1 cellular context compared by ENCODE assay signal in the genomic region with DNA sequence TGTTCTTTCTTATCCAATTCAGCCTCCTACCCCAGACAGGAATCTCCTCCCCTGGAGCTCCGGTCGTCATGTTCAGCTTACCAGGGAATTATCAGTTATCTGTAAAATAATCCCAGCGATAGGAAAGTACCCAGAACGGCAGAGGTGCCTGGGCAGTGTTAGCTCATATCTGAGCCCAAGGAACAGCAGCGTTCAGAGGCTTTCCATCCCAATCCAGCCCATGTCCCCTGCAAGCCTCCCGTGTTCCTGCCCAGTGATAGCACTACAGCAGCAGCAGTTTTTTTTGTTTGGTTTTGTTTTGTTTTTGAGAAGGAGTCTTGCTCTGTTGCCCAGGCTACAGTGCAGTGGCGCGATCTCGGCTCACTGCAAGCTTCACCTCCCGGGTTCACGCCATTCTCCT.
TF ChIP-seq lines count a peak whose summit lies in the region.

No MANE protein-coding gene starts in this region.

TF ChIP-seq in GM23338, 12 proteins besides CTCF, POLR2A, EP300 and RAD21 (continued from another document):
- TF ChIP-seq, protein P1, sequence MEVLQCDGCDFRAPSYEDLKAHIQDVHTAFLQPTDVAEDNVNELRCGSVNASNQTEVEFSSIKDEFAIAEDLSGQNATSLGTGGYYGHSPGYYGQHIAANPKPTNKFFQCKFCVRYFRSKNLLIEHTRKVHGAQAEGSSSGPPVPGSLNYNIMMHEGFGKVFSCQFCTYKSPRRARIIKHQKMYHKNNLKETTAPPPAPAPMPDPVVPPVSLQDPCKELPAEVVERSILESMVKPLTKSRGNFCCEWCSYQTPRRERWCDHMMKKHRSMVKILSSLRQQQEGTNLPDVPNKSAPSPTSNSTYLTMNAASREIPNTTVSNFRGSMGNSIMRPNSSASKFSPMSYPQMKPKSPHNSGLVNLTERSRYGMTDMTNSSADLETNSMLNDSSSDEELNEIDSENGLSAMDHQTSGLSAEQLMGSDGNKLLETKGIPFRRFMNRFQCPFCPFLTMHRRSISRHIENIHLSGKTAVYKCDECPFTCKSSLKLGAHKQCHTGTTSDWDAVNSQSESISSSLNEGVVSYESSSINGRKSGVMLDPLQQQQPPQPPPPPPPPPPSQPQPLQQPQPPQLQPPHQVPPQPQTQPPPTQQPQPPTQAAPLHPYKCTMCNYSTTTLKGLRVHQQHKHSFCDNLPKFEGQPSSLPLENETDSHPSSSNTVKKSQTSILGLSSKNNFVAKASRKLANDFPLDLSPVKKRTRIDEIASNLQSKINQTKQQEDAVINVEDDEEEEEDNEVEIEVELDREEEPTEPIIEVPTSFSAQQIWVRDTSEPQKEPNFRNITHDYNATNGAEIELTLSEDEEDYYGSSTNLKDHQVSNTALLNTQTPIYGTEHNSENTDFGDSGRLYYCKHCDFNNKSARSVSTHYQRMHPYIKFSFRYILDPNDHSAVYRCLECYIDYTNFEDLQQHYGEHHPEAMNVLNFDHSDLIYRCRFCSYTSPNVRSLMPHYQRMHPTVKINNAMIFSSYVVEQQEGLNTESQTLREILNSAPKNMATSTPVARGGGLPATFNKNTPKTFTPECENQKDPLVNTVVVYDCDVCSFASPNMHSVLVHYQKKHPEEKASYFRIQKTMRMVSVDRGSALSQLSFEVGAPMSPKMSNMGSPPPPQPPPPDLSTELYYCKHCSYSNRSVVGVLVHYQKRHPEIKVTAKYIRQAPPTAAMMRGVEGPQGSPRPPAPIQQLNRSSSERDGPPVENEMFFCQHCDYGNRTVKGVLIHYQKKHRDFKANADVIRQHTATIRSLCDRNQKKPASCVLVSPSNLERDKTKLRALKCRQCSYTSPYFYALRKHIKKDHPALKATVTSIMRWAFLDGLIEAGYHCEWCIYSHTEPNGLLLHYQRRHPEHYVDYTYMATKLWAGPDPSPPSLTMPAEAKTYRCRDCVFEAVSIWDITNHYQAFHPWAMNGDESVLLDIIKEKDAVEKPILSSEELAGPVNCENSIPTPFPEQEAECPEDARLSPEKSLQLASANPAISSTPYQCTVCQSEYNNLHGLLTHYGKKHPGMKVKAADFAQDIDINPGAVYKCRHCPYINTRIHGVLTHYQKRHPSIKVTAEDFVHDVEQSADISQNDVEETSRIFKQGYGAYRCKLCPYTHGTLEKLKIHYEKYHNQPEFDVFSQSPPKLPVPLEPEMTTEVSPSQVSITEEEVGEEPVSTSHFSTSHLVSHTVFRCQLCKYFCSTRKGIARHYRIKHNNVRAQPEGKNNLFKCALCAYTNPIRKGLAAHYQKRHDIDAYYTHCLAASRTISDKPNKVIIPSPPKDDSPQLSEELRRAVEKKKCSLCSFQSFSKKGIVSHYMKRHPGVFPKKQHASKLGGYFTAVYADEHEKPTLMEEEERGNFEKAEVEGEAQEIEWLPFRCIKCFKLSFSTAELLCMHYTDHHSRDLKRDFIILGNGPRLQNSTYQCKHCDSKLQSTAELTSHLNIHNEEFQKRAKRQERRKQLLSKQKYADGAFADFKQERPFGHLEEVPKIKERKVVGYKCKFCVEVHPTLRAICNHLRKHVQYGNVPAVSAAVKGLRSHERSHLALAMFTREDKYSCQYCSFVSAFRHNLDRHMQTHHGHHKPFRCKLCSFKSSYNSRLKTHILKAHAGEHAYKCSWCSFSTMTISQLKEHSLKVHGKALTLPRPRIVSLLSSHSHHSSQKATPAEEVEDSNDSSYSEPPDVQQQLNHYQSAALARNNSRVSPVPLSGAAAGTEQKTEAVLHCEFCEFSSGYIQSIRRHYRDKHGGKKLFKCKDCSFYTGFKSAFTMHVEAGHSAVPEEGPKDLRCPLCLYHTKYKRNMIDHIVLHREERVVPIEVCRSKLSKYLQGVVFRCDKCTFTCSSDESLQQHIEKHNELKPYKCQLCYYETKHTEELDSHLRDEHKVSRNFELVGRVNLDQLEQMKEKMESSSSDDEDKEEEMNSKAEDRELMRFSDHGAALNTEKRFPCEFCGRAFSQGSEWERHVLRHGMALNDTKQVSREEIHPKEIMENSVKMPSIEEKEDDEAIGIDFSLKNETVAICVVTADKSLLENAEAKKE (CRISPR knock-in tag; IDR thresholded peaks at IDR 0.05) = no peak
- TF ChIP-seq, protein P2, sequence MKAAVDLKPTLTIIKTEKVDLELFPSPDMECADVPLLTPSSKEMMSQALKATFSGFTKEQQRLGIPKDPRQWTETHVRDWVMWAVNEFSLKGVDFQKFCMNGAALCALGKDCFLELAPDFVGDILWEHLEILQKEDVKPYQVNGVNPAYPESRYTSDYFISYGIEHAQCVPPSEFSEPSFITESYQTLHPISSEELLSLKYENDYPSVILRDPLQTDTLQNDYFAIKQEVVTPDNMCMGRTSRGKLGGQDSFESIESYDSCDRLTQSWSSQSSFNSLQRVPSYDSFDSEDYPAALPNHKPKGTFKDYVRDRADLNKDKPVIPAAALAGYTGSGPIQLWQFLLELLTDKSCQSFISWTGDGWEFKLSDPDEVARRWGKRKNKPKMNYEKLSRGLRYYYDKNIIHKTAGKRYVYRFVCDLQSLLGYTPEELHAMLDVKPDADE (IDR thresholded peaks at IDR 0.05) = no peak
- TF ChIP-seq CREB1 (CRISPR knock-in tag; IDR thresholded peaks at IDR 0.05; ENCODE audit: low read depth) = no peak
- TF ChIP-seq ZNF331 (CRISPR knock-in tag; IDR thresholded peaks at IDR 0.05; ENCODE audit: low read depth) = no peak
- no peak for TF ChIP-seq STAT1 (IDR thresholded peaks at IDR 0.05; ENCODE audit: unreplicated experiment)
- TF ChIP-seq EZH2phosphoT487 (IDR thresholded peaks at IDR 0.05; ENCODE audit: unreplicated experiment) = no peak
- TF ChIP-seq NANOG (IDR thresholded peaks at IDR 0.05; ENCODE audit: borderline replicate concordance) = no peak
TF ChIP-seq in GM23338: peak in this region for 0.
